ENCODE assay signal across 1 cellular context in genomic region chr11:108121274-108122155, GRCh38.
TF ChIP-seq lines count a peak whose summit lies in the region.

Gene ACAT1 (plus strand): TSS chr11:108121567. CDS start chr11:108121607, 40 bp downstream.

TF ChIP-seq in K562, 482 proteins besides CTCF, POLR2A, EP300 and RAD21 (continued from another document and continues in another):
- TF ChIP-seq ZNF143 (CRISPR knock-in tag; IDR thresholded peaks at IDR 0.05) (no peak), ZNF146 (CRISPR knock-in tag; IDR thresholded peaks at IDR 0.05; ENCODE audit: unreplicated experiment) (no peak), FOXA1 (IDR thresholded peaks at IDR 0.05; ENCODE audit: borderline replicate concordance) (no peak), LEF1 (IDR thresholded peaks at IDR 0.05) (no peak), NFIC (IDR thresholded peaks at IDR 0.05) (peak; percentile 99), KDM2B (CRISPR knock-in tag; IDR thresholded peaks at IDR 0.05) (0 out of 2 replicates have a peak, but pooled peaks have one; percentile 17), MAFK (IDR thresholded peaks at IDR 0.05; ENCODE audit: low read length) (no peak), MTA3 (IDR thresholded peaks at IDR 0.05; ENCODE audit: borderline replicate concordance) (peak; percentile 55; the same call in 1 of the 2 replicates), NUFIP1 (IDR thresholded peaks at IDR 0.05; ENCODE audit: partially characterized antibody) (no peak), BRCA1 (IDR thresholded peaks at IDR 0.05) (no peak), BRCA1 (CRISPR knock-in tag; IDR thresholded peaks at IDR 0.05) (no peak), FIP1L1 (IDR thresholded peaks at IDR 0.05; ENCODE audit: low read depth, low read length, poor library complexity, severe bottlenecking) (peak; percentile 88), TBP (optimal IDR thresholded peaks at IDR 0.05; ENCODE audit: low read depth, low read length) (peak; percentile 94), ZKSCAN8 (CRISPR knock-in tag; IDR thresholded peaks at IDR 0.05) (no peak), CBFA2T2 (conservative IDR thresholded peaks at IDR 0.05) (0 out of 2 replicates have a peak, but pooled peaks have one; percentile 9), FOXK1 (CRISPR knock-in tag; IDR thresholded peaks at IDR 0.05; ENCODE audit: borderline replicate concordance) (no peak), FOS (IDR thresholded peaks at IDR 0.05; ENCODE audit: extremely low read depth, insufficient read length) (peak; percentile 25), ZNF12 (CRISPR knock-in tag; IDR thresholded peaks at IDR 0.05) (peak; percentile 38; the same call in 1 of the 2 replicates), CBFA2T3 (IDR thresholded peaks at IDR 0.05) (peak; percentile 2; the same call in 1 of the 2 replicates), ATF1 (CRISPR knock-in tag; IDR thresholded peaks at IDR 0.05) (no peak), ATF1 (tag; IDR thresholded peaks at IDR 0.05) (peak; percentile 81), NR2C1 (IDR thresholded peaks at IDR 0.05) (0 out of 2 replicates have a peak, but pooled peaks have one; percentile 51), NR2C1 (tag; IDR thresholded peaks at IDR 0.05) (0 out of 2 replicates have a peak, but pooled peaks have one; percentile 12), MAX (CRISPR knock-in tag; IDR thresholded peaks at IDR 0.05) (peak; percentile 85), SMC3 (conservative IDR thresholded peaks at IDR 0.05; ENCODE audit: insufficient read depth, low read depth, low read length) (no peak), NFE2L1 (tag; IDR thresholded peaks at IDR 0.05; ENCODE audit: borderline replicate concordance, low read depth) (no peak), CTCFL (IDR thresholded peaks at IDR 0.05; ENCODE audit: borderline replicate concordance, insufficient read depth, low read depth, low read length, poor library complexity, severe bottlenecking) (peak; percentile 69), THAP12 (CRISPR knock-in tag; IDR thresholded peaks at IDR 0.05) (peak; percentile 62; the same call in 1 of the 2 replicates), MECOM (CRISPR knock-in tag; IDR thresholded peaks at IDR 0.05) (no peak), PRDM10 (IDR thresholded peaks at IDR 0.05; ENCODE audit: partially characterized antibody) (peak; percentile 13), BRF1 (IDR thresholded peaks at IDR 0.05; ENCODE audit: borderline replicate concordance, extremely low read depth, insufficient read length) (no peak), TAF1 (IDR thresholded peaks at IDR 0.05; ENCODE audit: control insufficient read depth, extremely low read depth, insufficient read depth, low read length, severe bottlenecking) (peak; percentile 66), ZBTB40 (IDR thresholded peaks at IDR 0.05) (0 out of 2 replicates have a peak, but pooled peaks have one; percentile 16), ZBTB40 (CRISPR knock-in tag; IDR thresholded peaks at IDR 0.05) (0 out of 2 replicates have a peak, but pooled peaks have one; percentile 9), KAT7 (CRISPR knock-in tag; IDR thresholded peaks at IDR 0.05; ENCODE audit: borderline replicate concordance) (peak; percentile 92; the same call in 1 of the 2 replicates), GATAD2A (IDR thresholded peaks at IDR 0.05) (0 out of 2 replicates have a peak, but pooled peaks have one; percentile 34), HMBOX1 (IDR thresholded peaks at IDR 0.05) (0 out of 2 replicates have a peak, but pooled peaks have one; percentile 14), MYBL2 (IDR thresholded peaks at IDR 0.05; ENCODE audit: low read depth) (no peak), MYBL2 (CRISPR knock-in tag; IDR thresholded peaks at IDR 0.05; ENCODE audit: borderline replicate concordance) (no peak), MIER1 (IDR thresholded peaks at IDR 0.05; ENCODE audit: low read depth) (no peak), CTBP1 (IDR thresholded peaks at IDR 0.05; ENCODE audit: borderline replicate concordance) (peak; percentile 91), SNAPC5 (CRISPR knock-in tag; IDR thresholded peaks at IDR 0.05) (no peak), HDAC2 (IDR thresholded peaks at IDR 0.05) (peak; percentile 33; the same call in 1 of the 2 replicates), SMAD1 (IDR thresholded peaks at IDR 0.05; ENCODE audit: low read depth, low read length, partially characterized antibody) (peak; percentile 59), PHF8 (IDR thresholded peaks at IDR 0.05; ENCODE audit: borderline replicate concordance, low read length) (peak; percentile 97), ZNF431 (CRISPR knock-in tag; IDR thresholded peaks at IDR 0.05) (0 out of 2 replicates have a peak, but pooled peaks have one; percentile 58), TFAP4 (CRISPR knock-in tag; IDR thresholded peaks at IDR 0.05; ENCODE audit: borderline replicate concordance) (peak; percentile 82), ILF3 (IDR thresholded peaks at IDR 0.05; ENCODE audit: borderline replicate concordance) (no peak)
